In the genomic region with DNA sequence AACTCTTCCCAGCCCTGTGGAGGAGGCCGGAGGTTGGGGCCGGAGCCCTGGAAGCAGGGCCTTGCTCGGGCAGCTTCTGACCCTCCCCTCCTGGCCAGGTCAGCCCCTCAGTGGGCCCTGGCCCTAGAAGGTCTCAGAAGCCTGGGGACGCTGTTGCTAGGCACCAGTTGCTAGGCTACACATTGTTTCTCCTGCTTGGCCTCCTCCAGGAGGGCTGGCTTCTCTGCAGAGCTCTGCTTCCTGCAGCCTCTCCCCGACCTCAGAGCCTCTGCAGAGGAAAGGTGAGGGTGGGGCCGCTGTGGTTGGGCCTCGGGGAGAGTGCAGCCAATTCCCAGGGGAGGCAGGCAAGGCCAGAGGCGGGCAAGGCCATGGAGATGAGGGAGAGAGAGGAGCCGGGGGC, we compare ENCODE assay signal across 1 cellular context.
TF ChIP-seq lines count a peak whose summit lies in the region.

No MANE protein-coding gene starts in this region.

TF ChIP-seq in HepG2, 621 proteins besides CTCF, POLR2A, EP300 and RAD21:
- TF ChIP-seq SAP130 (CRISPR knock-in tag; IDR thresholded peaks at IDR 0.05; ENCODE audit: low read depth): 0 out of 2 replicates have a peak, but pooled peaks have one; percentile 20
- TF ChIP-seq ZFP41 (CRISPR knock-in tag; IDR thresholded peaks at IDR 0.05; ENCODE audit: borderline replicate concordance): no peak
- TF ChIP-seq SKI (IDR thresholded peaks at IDR 0.05; ENCODE audit: partially characterized antibody): no peak
- no peak for TF ChIP-seq ZNF770 (CRISPR knock-in tag; IDR thresholded peaks at IDR 0.05)
- no peak for TF ChIP-seq AHR (CRISPR knock-in tag; IDR thresholded peaks at IDR 0.05)
- no peak for TF ChIP-seq ZNF547 (CRISPR knock-in tag; IDR thresholded peaks at IDR 0.05)
- no peak for TF ChIP-seq THYN1 (CRISPR knock-in tag; IDR thresholded peaks at IDR 0.05; ENCODE audit: borderline replicate concordance, low read depth)
- no peak for TF ChIP-seq ZNF326 (CRISPR knock-in tag; IDR thresholded peaks at IDR 0.05; ENCODE audit: borderline replicate concordance)
- peak; percentile 80 for TF ChIP-seq RFX1 (IDR thresholded peaks at IDR 0.05)
- TF ChIP-seq MXI1 (IDR thresholded peaks at IDR 0.05; ENCODE audit: borderline replicate concordance, low read depth, low read length): peak; percentile 67; the same call in 1 of the 3 replicates
- TF ChIP-seq RFX3 (CRISPR knock-in tag; IDR thresholded peaks at IDR 0.05): peak; percentile 80
